Comparison of ENCODE assay signal across 31 cellular contexts in the genomic region with DNA sequence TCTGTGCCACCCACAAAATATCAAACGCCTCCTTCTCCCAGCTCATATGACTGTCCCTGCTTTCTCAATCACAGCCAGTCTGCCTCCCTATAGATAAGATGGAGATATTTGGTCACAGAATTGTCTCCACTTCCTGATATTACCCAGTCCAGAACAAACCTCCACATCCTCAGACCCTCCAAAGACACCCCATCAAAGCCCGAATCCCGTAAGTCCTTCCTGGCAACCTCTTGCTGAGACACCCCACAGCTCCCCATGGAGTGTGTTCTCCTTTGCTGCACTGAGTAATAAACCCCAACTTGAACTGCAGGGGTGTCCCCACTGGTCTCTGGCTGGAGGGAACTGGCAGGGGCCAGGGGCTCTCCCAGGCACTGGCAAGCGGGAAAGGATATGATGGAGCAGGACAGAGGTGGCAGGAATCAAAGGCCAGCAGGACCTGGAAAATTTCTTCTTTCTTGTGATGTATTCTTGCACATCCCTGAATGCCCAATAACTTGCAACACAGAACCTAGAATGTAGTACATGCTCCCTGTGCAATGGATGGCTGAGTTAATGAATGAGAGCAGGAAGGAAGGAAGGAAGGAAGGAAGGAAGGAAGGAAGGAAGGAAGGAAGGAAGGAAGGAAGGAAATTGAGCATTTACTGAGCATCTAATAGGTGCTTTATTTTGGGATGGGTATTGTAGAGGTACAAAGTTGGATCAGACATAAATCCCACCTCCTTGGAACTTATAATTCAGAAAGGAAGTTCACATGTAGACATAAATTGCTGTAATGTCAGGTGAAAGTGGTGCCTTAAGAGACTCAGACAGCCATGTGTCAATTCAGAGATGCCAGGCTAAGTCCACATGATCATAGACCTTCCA. TPM values are rescaled to one million over a fixed set of nuclear protein-coding genes. Genes with fewer than 3 reads are reported as not detected.
"Had no signal": no experiment of that assay in that cellular context is flagged by ENCODE, and none has a peak within 500 bp of the region (broad histone marks: within the 10 kb centered on the region; RNA-seq: fewer than 3 reads in every experiment).

No MANE protein-coding gene starts in this region.

- DNase-seq: colonic mucosa; cortex of kidney; effector CD8-positive, alpha-beta T cell; effector memory CD8-positive, alpha-beta T cell; endodermal cell; erythroblast; esophagus squamous epithelium; foreskin fibroblast; foreskin melanocyte; gastrocnemius medialis; glutamatergic neuron; head of caudate nucleus; heart right ventricle; hippocampal formation; left cardiac atrium; left lung; left ventricle myocardium superior; lower lobe of right lung; mesenchymal stem cell; mucosa of descending colon had no signal

- H3K4me3 Mint-ChIP-seq: dendritic cell treated with granulocyte-macrophage colony-stimulating factor and Interleukin-4, amounts not matched to agents 40 ng/mL and 50 ng/mL, for 4 days; effector memory CD8-positive, alpha-beta T cell; endodermal cell; mesothelial cell of epicardium had no signal

- H3K27me3 ChIP-seq: colonic mucosa had no signal

- H3K27ac ChIP-seq: colonic mucosa, epithelial cell of prostate, esophagus squamous epithelium, gastrocnemius medialis, heart right ventricle, left lung, lower lobe of right lung had no signal

- ATAC-seq: effector memory CD8-positive, alpha-beta T cell; esophagus mucosa; gastrocnemius medialis; heart right ventricle; left cardiac atrium; left lung; left ventricle myocardium superior; lower lobe of right lung; mucosa of descending colon had no signal

- H3K9me3 ChIP-seq: colonic mucosa, esophagus squamous epithelium, gastrocnemius medialis, heart right ventricle, left lung, lower lobe of right lung, mucosa of descending colon had no signal

- H3K27ac Mint-ChIP-seq: dendritic cell treated with granulocyte-macrophage colony-stimulating factor and Interleukin-4, amounts not matched to agents 40 ng/mL and 50 ng/mL, for 4 days; endodermal cell; mesothelial cell of epicardium had no signal

- H3K4me1 ChIP-seq: colonic mucosa, gastrocnemius medialis, left lung, lower lobe of right lung had no signal

- H3K4me3 ChIP-seq: colonic mucosa, esophagus squamous epithelium, gastrocnemius medialis, heart right ventricle, left lung, lower lobe of right lung, mucosa of descending colon had no signal

- H3K9me3 Mint-ChIP-seq: dendritic cell treated with granulocyte-macrophage colony-stimulating factor and Interleukin-4, amounts not matched to agents 40 ng/mL and 50 ng/mL, for 4 days; effector memory CD8-positive, alpha-beta T cell; endodermal cell; mesothelial cell of epicardium had no signal

- H3K36me3 ChIP-seq: colonic mucosa, esophagus squamous epithelium, gastrocnemius medialis, heart right ventricle, left lung, lower lobe of right lung had no signal

- H3K36me3 Mint-ChIP-seq: mesothelial cell of epicardium had no signal

RNA-seq across cellular contexts. Expression of a gene that starts 13.9 kb away (rescaled TPM):
- total RNA-seq: colonic mucosa, dermis microvascular lymphatic vessel endothelial cell, esophagus mucosa, esophagus squamous epithelium, gastrocnemius medialis, glomerular endothelial cell, kidney epithelial cell, left cardiac atrium, left lung, left ventricle myocardium superior, lower leg skin, lower lobe of right lung, lung microvascular endothelial cell, mesenteric fat pad, mesothelial cell of epicardium, myocyte had no signal
